In the genomic region with DNA sequence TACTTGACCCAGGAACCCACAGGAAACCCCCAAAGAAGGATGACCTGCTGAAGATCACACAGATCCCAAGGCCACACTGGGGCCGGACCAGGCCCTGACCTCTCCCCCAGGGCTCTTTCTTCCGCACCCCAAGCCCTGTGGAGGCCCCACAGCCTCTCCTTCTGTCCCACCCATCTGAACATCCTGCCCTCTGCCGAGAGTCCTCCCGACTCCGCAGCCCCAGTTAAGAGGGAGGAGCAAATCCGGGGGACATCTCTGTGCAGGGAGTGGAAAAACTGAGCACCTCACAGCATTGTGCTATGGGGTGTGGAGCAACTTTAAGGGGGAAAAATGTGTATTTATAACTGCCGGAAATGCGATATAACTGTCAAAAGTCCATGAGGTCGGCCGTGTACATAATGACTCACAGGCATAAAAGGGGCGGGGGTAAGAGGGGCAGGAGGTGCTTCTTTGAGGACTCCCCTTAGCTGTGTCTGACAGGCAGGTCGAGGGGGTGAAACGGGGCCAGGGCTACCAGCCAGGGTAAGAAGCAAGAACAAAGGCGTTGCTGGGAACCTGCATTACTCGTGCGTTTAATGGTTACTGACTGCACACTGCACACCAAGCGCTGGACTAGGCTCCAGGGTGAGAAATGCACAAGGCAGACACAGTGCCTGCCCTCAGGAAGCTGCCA, we compare ENCODE assay signal across 25 cellular contexts. TPM values are rescaled to one million over a fixed set of nuclear protein-coding genes. Genes with fewer than 3 reads are reported as not detected.
DNase-seq lines count a peak whose midpoint lies in the region; ATAC-seq and TF ChIP-seq lines count a peak whose summit lies in the region.
"Had no signal": no experiment of that assay in that cellular context is flagged by ENCODE, and none has a peak within 500 bp of the region (broad histone marks: within the 10 kb centered on the region; RNA-seq: fewer than 3 reads in every experiment).

No MANE protein-coding gene starts in this region.

- no peaks in the 10 kb centered on the region for H3K9me3 ChIP-seq in Caco-2
- H3K9me3 ChIP-seq in neural progenitor cell (ENCODE audit: low read depth) = no peaks in the 10 kb centered on the region
- H3K9me3 ChIP-seq in CD8-positive, alpha-beta memory T cell (ENCODE audit: low read length) = no peaks in the 10 kb centered on the region
- no peaks in the 10 kb centered on the region for H3K9me3 ChIP-seq in lower lobe of right lung
- H3K9me3 ChIP-seq: BLaER1 treated with 17β-estradiol and CSF1 and Interleukin-3, amounts not matched to agents 10 nM and 100 nM; suprapubic skin had no signal

- no peak for TF ChIP-seq CTCF in Caco-2 (IDR thresholded peaks at IDR 0.05; ENCODE audit: insufficient read depth in 1 of 2, low read depth in 1 of 2, low read length in 1 of 2, severe bottlenecking in 1 of 2, unreplicated experiment in 1 of 2)
- TF ChIP-seq CTCF in neural progenitor cell (IDR thresholded peaks at IDR 0.05) = no peak
- no peak for TF ChIP-seq CTCF in lower lobe of right lung (IDR thresholded peaks at IDR 0.05)

- H3K4me3 Mint-ChIP-seq in Caco-2 (ENCODE audit: unreplicated experiment) (no peak overlapping the region), IgD-negative memory B cell (no peak overlapping the region), neural progenitor cell (no peak overlapping the region)
- H3K4me3 Mint-ChIP-seq in CD8-positive, alpha-beta memory T cell = no peak overlapping the region
- H3K4me3 Mint-ChIP-seq: activated CD8-positive, alpha-beta T cell treated with anti-CD3 and anti-CD28 coated beads for 36 hours; activated naive CD8-positive, alpha-beta T cell; dendritic cell treated with granulocyte-macrophage colony-stimulating factor and Interleukin-4, amounts not matched to agents 40 ng/mL and 50 ng/mL, for 4 days; nephron; T-helper 1 cell treated with Interleukin-12 subunit alpha and Interleukin-12 subunit beta and Interleukin-4 antibody, amounts not matched to agents 30 μg/mL and 1 μg/mL, for 36 hours had no signal

- H3K4me2 ChIP-seq in neural progenitor cell = no peak overlapping the region
- H3K4me2 ChIP-seq: BLaER1 treated with 17β-estradiol and CSF1 and Interleukin-3, amounts not matched to agents 10 nM and 100 nM had no signal

- H3K27me3 Mint-ChIP-seq in Caco-2 (ENCODE audit: insufficient read depth, unreplicated experiment) (no peaks in the 10 kb centered on the region), IgD-negative memory B cell (no peaks in the 10 kb centered on the region), neural progenitor cell (ENCODE audit: insufficient read depth, low read depth) (peaks cover 12% of the 10 kb centered on the region)
- H3K27me3 Mint-ChIP-seq in CD8-positive, alpha-beta memory T cell = peaks cover 0 to 2% of the 10 kb centered on the region in 2 donors

- DNase-seq in Caco-2 (peak in 1 of 2 experiments; percentile 75), dermis blood vessel endothelial cell (peak; percentile 28), neural progenitor cell (ENCODE audit: low spot score) (no peak), GOT3 (lab: John Stamatoyannopoulos, UW) (no peak), lower lobe of right lung (no peak)
- no peak for DNase-seq in CD8-positive, alpha-beta memory T cell
- DNase-seq: activated CD8-positive, alpha-beta T cell treated with anti-CD3 and anti-CD28 coated beads for 36 hours; islet precursor cell; midbrain; MM.1S; NCI-H146; RPMI8226; stimulated activated naive CD4-positive, alpha-beta T cell had no signal

- H3K27me3 ChIP-seq in Caco-2 (replicated peaks; ENCODE audit: control insufficient read depth, insufficient read depth, low read length) = no peaks in the 10 kb centered on the region
- peaks cover 25% of the 10 kb centered on the region for H3K27me3 ChIP-seq in neural progenitor cell
- H3K27me3 ChIP-seq in CD8-positive, alpha-beta memory T cell (ENCODE audit: insufficient read depth, low read length, poor library complexity, severe bottlenecking) = no peaks in the 10 kb centered on the region
- H3K27me3 ChIP-seq in lower lobe of right lung (ENCODE audit: low read depth) = no peaks in the 10 kb centered on the region
- H3K27me3 ChIP-seq: cardiac muscle cell, suprapubic skin had no signal

- no peak overlapping the region for H2AFZ ChIP-seq in neural progenitor cell (replicated peaks)
- H2AFZ ChIP-seq: parathyroid adenoma had no signal

- H3K27ac Mint-ChIP-seq in Caco-2 (ENCODE audit: unreplicated experiment) = peak overlapping the region; percentile 30
- peak overlapping the region in 2 of 3 donors; percentile 25 to 61 for H3K27ac Mint-ChIP-seq in IgD-negative memory B cell
- peak overlapping the region; percentile 11 for H3K27ac Mint-ChIP-seq in neural progenitor cell
- peak overlapping the region in 3 of 8 donors; percentile 6 to 47 (median 38) for H3K27ac Mint-ChIP-seq in CD8-positive, alpha-beta memory T cell
- H3K27ac Mint-ChIP-seq: activated CD8-positive, alpha-beta T cell treated with anti-CD3 and anti-CD28 coated beads for 36 hours; activated naive CD8-positive, alpha-beta T cell; dendritic cell treated with granulocyte-macrophage colony-stimulating factor and Interleukin-4, amounts not matched to agents 40 ng/mL and 50 ng/mL, for 4 days; nephron; T-helper 1 cell treated with Interleukin-12 subunit alpha and Interleukin-12 subunit beta and Interleukin-4 antibody, amounts not matched to agents 30 μg/mL and 1 μg/mL, for 36 hours had no signal

- H3K4me3 ChIP-seq in Caco-2 (ENCODE audit: low read depth, low read length) (no peak overlapping the region), neural progenitor cell (no peak overlapping the region), lower lobe of right lung (no peak overlapping the region)
- H3K4me3 ChIP-seq in CD8-positive, alpha-beta memory T cell (ENCODE audit: low read length) = no peak overlapping the region
- H3K4me3 ChIP-seq: BLaER1 treated with 17β-estradiol and CSF1 and Interleukin-3, amounts not matched to agents 10 nM and 100 nM; cardiac muscle cell; suprapubic skin had no signal

- POLR2A ChIA-PET in Caco-2 (lab: Charles Lee) = no interaction called here
- POLR2A ChIA-PET in CD8-positive, alpha-beta memory T cell (lab: Charles Lee) = no interaction called here

- H3K9me3 Mint-ChIP-seq in Caco-2 (ENCODE audit: unreplicated experiment) = no peaks in the 10 kb centered on the region
- H3K9me3 Mint-ChIP-seq in IgD-negative memory B cell = no peaks in the 10 kb centered on the region
- no peaks in the 10 kb centered on the region for H3K9me3 Mint-ChIP-seq in neural progenitor cell
- H3K9me3 Mint-ChIP-seq in CD8-positive, alpha-beta memory T cell = no peaks in the 10 kb centered on the region
- H3K9me3 Mint-ChIP-seq: activated CD8-positive, alpha-beta T cell treated with anti-CD3 and anti-CD28 coated beads for 36 hours; dendritic cell treated with granulocyte-macrophage colony-stimulating factor and Interleukin-4, amounts not matched to agents 40 ng/mL and 50 ng/mL, for 4 days; nephron; T-helper 1 cell treated with Interleukin-12 subunit alpha and Interleukin-12 subunit beta and Interleukin-4 antibody, amounts not matched to agents 30 μg/mL and 1 μg/mL, for 36 hours had no signal

- BruUV-seq in Caco-2 (replicated peaks; lab: Mats Ljungman, UMichigan) = no TSS peak

- no peaks in the 10 kb centered on the region for H4K20me1 ChIP-seq in neural progenitor cell (ENCODE audit: low read depth)
- H4K20me1 ChIP-seq: BLaER1 treated with 17β-estradiol and CSF1 and Interleukin-3, amounts not matched to agents 10 nM and 100 nM had no signal

- H3K4me1 Mint-ChIP-seq in Caco-2 (ENCODE audit: low read depth, unreplicated experiment) = peaks cover 58% of the 10 kb centered on the region
- H3K4me1 Mint-ChIP-seq in IgD-negative memory B cell = peaks cover 22 to 24% (median 23%) of the 10 kb centered on the region in 3 donors
- H3K4me1 Mint-ChIP-seq in neural progenitor cell = peaks cover 22% of the 10 kb centered on the region
- peaks cover 26 to 31% (median 29%) of the 10 kb centered on the region in 3 donors for H3K4me1 Mint-ChIP-seq in CD8-positive, alpha-beta memory T cell

- H3K36me3 ChIP-seq in Caco-2 (ENCODE audit: control insufficient read depth, insufficient read depth, low read length) (no peaks in the 10 kb centered on the region), neural progenitor cell (no peaks in the 10 kb centered on the region), lower lobe of right lung (no peaks in the 10 kb centered on the region)
- H3K36me3 ChIP-seq in CD8-positive, alpha-beta memory T cell (ENCODE audit: insufficient read depth, low read length) = no peaks in the 10 kb centered on the region
- H3K36me3 ChIP-seq: BLaER1 treated with 17β-estradiol and CSF1 and Interleukin-3, amounts not matched to agents 10 nM and 100 nM; cardiac muscle cell; suprapubic skin had no signal

- H3K79me2 ChIP-seq in neural progenitor cell (ENCODE audit: low read depth) = no peaks in the 10 kb centered on the region
- H3K79me2 ChIP-seq: parathyroid adenoma had no signal

- intact Hi-C loops in Caco-2 (cut with micrococcal nuclease; ENCODE audit: unreplicated experiment) = no loop called here
- intact Hi-C loops in lower lobe of right lung (cut with DNase I) = no loop called here

- no peaks in the 10 kb centered on the region for H3F3A ChIP-seq in neural progenitor cell (ENCODE audit: low read depth)

- no peak for ATAC-seq in HG02840 (IDR thresholded peaks at IDR 0.05; ENCODE audit: low FRiP score, unreplicated experiment)
- ATAC-seq in lower lobe of right lung = no peak
- ATAC-seq: activated CD8-positive, alpha-beta T cell treated with anti-CD3 and anti-CD28 coated beads for 36 hours; sciatic nerve had no signal

- H3K4me1 ChIP-seq in Caco-2 (peaks cover 59% of the 10 kb centered on the region), neural progenitor cell (peaks cover 13% of the 10 kb centered on the region), lower lobe of right lung (peaks cover 12% of the 10 kb centered on the region)
- peaks cover 22% of the 10 kb centered on the region for H3K4me1 ChIP-seq in CD8-positive, alpha-beta memory T cell (ENCODE audit: insufficient read depth, low read length)
- H3K4me1 ChIP-seq: parathyroid adenoma had no signal

- no peak overlapping the region for H3K9ac ChIP-seq in neural progenitor cell
- H3K9ac ChIP-seq: BLaER1 treated with 17β-estradiol and CSF1 and Interleukin-3, amounts not matched to agents 10 nM and 100 nM; parathyroid adenoma had no signal

- CTCF ChIA-PET in Caco-2 (lab: Charles Lee) = no interaction called here
- CTCF ChIA-PET in CD8-positive, alpha-beta memory T cell (lab: Charles Lee) = interaction anchor here (1.0 to 1.7 kb wide), 2 partner anchors 8 to 252 kb away, joined by 3 to 6 read pairs; no protein-coding TSS in a partner anchor

- peaks cover 6% of the 10 kb centered on the region for H3K36me3 Mint-ChIP-seq in Caco-2 (ENCODE audit: insufficient read depth, unreplicated experiment)
- peaks cover 5% of the 10 kb centered on the region for H3K36me3 Mint-ChIP-seq in IgD-negative memory B cell
- H3K36me3 Mint-ChIP-seq in neural progenitor cell = no peaks in the 10 kb centered on the region
- H3K36me3 Mint-ChIP-seq in CD8-positive, alpha-beta memory T cell = no peaks in the 10 kb centered on the region
- H3K36me3 Mint-ChIP-seq: activated naive CD8-positive, alpha-beta T cell had no signal

- H3K27ac ChIP-seq in neural progenitor cell (no peak overlapping the region), lower lobe of right lung (no peak overlapping the region)
- no peak overlapping the region for H3K27ac ChIP-seq in CD8-positive, alpha-beta memory T cell (ENCODE audit: low read depth, low read length)
- H3K27ac ChIP-seq: BLaER1 treated with 17β-estradiol and CSF1 and Interleukin-3, amounts not matched to agents 10 nM and 100 nM; cardiac muscle cell; parathyroid adenoma; suprapubic skin had no signal

RNA-seq across cellular contexts. Expression of a gene that starts 57.2 kb away (rescaled TPM):
- total RNA-seq in Caco-2 (2022) = 22.6 and 29.0 TPM in 2 replicates
- polyA plus RNA-seq in IgD-negative memory B cell = not detected
- total RNA-seq in dermis blood vessel endothelial cell = 0.09 TPM in 1 of 2 replicates, not detected in the other
- 0.26 and 0.59 TPM in 2 replicates for total RNA-seq in neural progenitor cell (ENCODE audit: low replicate concordance)
- under 1 TPM in 1 of 2 experiments, not detected in 1; 0.28 TPM for total RNA-seq in CD8-positive, alpha-beta memory T cell
- 1.2 TPM for polyA plus RNA-seq in CD8-positive, alpha-beta memory T cell
- 9.2 TPM for total RNA-seq in lower lobe of right lung
- polyA plus RNA-seq: AG04450 had no signal
